In genomic region chr4:6627832-6628231, GRCh38 we compare ENCODE assay signal across 18 cellular contexts. TPM values are rescaled to one million over a fixed set of nuclear protein-coding genes. Genes with fewer than 3 reads are reported as not detected.
A peak's percentile ranks its signal among the peaks of the same experiment; 100 is the strongest.
DNase-seq lines count a peak whose midpoint lies in the region; ATAC-seq, FAIRE-seq and TF ChIP-seq lines count a peak whose summit lies in the region.
"Had no signal": no experiment of that assay in that cellular context is flagged by ENCODE, and none has a peak within 500 bp of the region (broad histone marks: within the 10 kb centered on the region; RNA-seq: fewer than 3 reads in every experiment).

No MANE protein-coding gene starts in this region.

- H3K36me3 ChIP-seq in HepG2 (replicated peaks in 1 of 2; ENCODE audit: control insufficient read depth in 1 of 2, insufficient read depth in 2 of 2, low read length in 2 of 2), result no peaks in the 10 kb centered on the region
- H3K36me3 ChIP-seq in right lobe of liver, result no peaks in the 10 kb centered on the region
- no peaks in the 10 kb centered on the region for H3K36me3 ChIP-seq in HEK293 (ENCODE audit: control insufficient read depth in 2 of 2, insufficient read depth in 1 of 2, low read length in 2 of 2)

- no peak overlapping the region for H2AFZ ChIP-seq in HepG2 (ENCODE audit: low read length)
- H2AFZ ChIP-seq: GM23338 had no signal

- TF ChIP-seq RAD21 in HepG2 (CRISPR knock-in tag; IDR thresholded peaks at IDR 0.05), result no peak

- TF ChIP-seq POLR2A in HepG2 (IDR thresholded peaks at IDR 0.05; ENCODE audit: insufficient read depth in 1 of 2, low read depth in 2 of 2, low read length in 2 of 2) (no peak), right lobe of liver (IDR thresholded peaks at IDR 0.05) (no peak)

- H3K4me1 ChIP-seq in HepG2 (ENCODE audit: insufficient read depth, low read length) (peaks cover 34% of the 10 kb centered on the region), right lobe of liver (no peaks in the 10 kb centered on the region), HEK293 (ENCODE audit: control insufficient read depth, insufficient read depth, low read length) (no peaks in the 10 kb centered on the region), right cardiac atrium (ENCODE audit: control insufficient read depth, insufficient read depth, low read length) (no peaks in the 10 kb centered on the region)
- H3K4me1 ChIP-seq: Caco-2 had no signal

- H3K27me3 Mint-ChIP-seq in T-helper 17 cell, result no peaks in the 10 kb centered on the region
- H3K27me3 Mint-ChIP-seq: CD4-positive, CD25-positive, alpha-beta regulatory T cell had no signal

- CTCF ChIA-PET in HepG2 (lab: Yijun Ruan, JAX; ENCODE audit: low intra/inter-chr PET ratio, low total read pairs) (no interaction called here), HEK293 (lab: Yijun Ruan, JAX) (no interaction called here)

- in situ Hi-C loops in HepG2 (cut with HindIII; ENCODE audit: extremely low pct_ligation_motif_present, low pct_unique_long_range_greater_than_20kb), result no loop called here

- TF ChIP-seq EP300 in HepG2 (IDR thresholded peaks at IDR 0.05; ENCODE audit: low read depth in 2 of 2, low read length in 2 of 2), result no peak
- no peak for TF ChIP-seq EP300 in HepG2 (CRISPR knock-in tag; IDR thresholded peaks at IDR 0.05; ENCODE audit: borderline replicate concordance)

- no peak for TF ChIP-seq CTCF in HepG2 (CRISPR knock-in tag; IDR thresholded peaks at IDR 0.05)
- no peak for TF ChIP-seq CTCF in right lobe of liver (IDR thresholded peaks at IDR 0.05)
- no peak for TF ChIP-seq CTCF in HEK293 (tag by site-specific recombination; IDR thresholded peaks at IDR 0.05)

- FAIRE-seq in HepG2 (lab: Jason Lieb, UNC), result no peak
- FAIRE-seq: GM12878 had no signal

- no peak overlapping the region for H3K4me2 ChIP-seq in HepG2 (ENCODE audit: low read depth, low read length)
- H3K4me2 ChIP-seq: GM23338 had no signal

- H4K20me1 ChIP-seq in HepG2 (ENCODE audit: insufficient read depth, low read length), result no peaks in the 10 kb centered on the region

- peak overlapping the region; percentile 72 for H3K27ac Mint-ChIP-seq in T-helper 17 cell
- H3K27ac Mint-ChIP-seq: CD4-positive, CD25-positive, alpha-beta regulatory T cell; CD8-positive, alpha-beta T cell; GM23338; H9; HFFc6 had no signal

- POLR2A ChIA-PET in HepG2 (lab: Yijun Ruan, JAX) (no interaction called here), HEK293 (lab: Yijun Ruan, JAX) (no interaction called here)

- H3K27ac ChIP-seq in HepG2 (ENCODE audit: extremely low read length, insufficient read depth, low read length) (no peak overlapping the region), right lobe of liver (no peak overlapping the region), HEK293 (ENCODE audit: extremely low read depth, low read depth, low read length) (no peak overlapping the region), right cardiac atrium (ENCODE audit: low read length) (no peak overlapping the region)

- intact Hi-C loops in HepG2 (cut with micrococcal nuclease; ENCODE audit: unreplicated experiment), result loop anchor here (10.0 kb wide), 1 partner anchor 57 kb away; no protein-coding TSS in a partner anchor
- intact Hi-C loops in right lobe of liver (cut with DNase I), result no loop called here
- intact Hi-C loops in right cardiac atrium (cut with DNase I), result no loop called here

- H3K79me2 ChIP-seq in HepG2 (ENCODE audit: insufficient read depth, low read length), result no peaks in the 10 kb centered on the region

- WGBS in HepG2 (ENCODE audit: low lambda C conversion rate), result 20% methylated on average over 3 of the region's 3 CpGs
- 79% methylated on average over 2 of the region's 3 CpGs for WGBS in right lobe of liver (ENCODE audit: insufficient coverage, low coverage, low lambda C conversion rate, missing lambda C conversion rate)
- WGBS in right cardiac atrium, result 82% methylated on average over 3 of the region's 3 CpGs

- BruUV-seq in HepG2 (replicated peaks; lab: Mats Ljungman, UMichigan), result no TSS peak

- no peak overlapping the region for H3K4me3 Mint-ChIP-seq in T-helper 17 cell
- H3K4me3 Mint-ChIP-seq: CD4-positive, CD25-positive, alpha-beta regulatory T cell; CD8-positive, alpha-beta T cell; GM23338; H9; HFFc6 had no signal

- peak; percentile 93 for ATAC-seq in HepG2
- no peak for ATAC-seq in right lobe of liver
- ATAC-seq in T-helper 17 cell, result no peak
- no peak for ATAC-seq in right cardiac atrium
- ATAC-seq: CD8-positive, alpha-beta T cell; GM12878; GM23338; HCT116 had no signal

- H3K27me3 ChIP-seq in HepG2 (ENCODE audit: control insufficient read depth in 1 of 2, insufficient read depth in 2 of 2, low read length in 2 of 2) (no peaks in the 10 kb centered on the region), right lobe of liver (no peaks in the 10 kb centered on the region), right cardiac atrium (ENCODE audit: control insufficient read depth, insufficient read depth) (no peaks in the 10 kb centered on the region)

- no peak overlapping the region for H3K9ac ChIP-seq in HepG2 (ENCODE audit: insufficient read depth, low read depth, low read length)

- H3K9me3 ChIP-seq in HepG2 (ENCODE audit: low read length), result no peaks in the 10 kb centered on the region
- H3K9me3 ChIP-seq in right lobe of liver, result no peaks in the 10 kb centered on the region
- no peaks in the 10 kb centered on the region for H3K9me3 ChIP-seq in HEK293 (ENCODE audit: control insufficient read depth, insufficient read depth, low read depth, low read length)
- H3K9me3 ChIP-seq in T-helper 17 cell (ENCODE audit: control insufficient read depth, low read length, poor library complexity, severe bottlenecking), result no peaks in the 10 kb centered on the region
- H3K9me3 ChIP-seq in right cardiac atrium (ENCODE audit: control insufficient read depth, low read length), result no peaks in the 10 kb centered on the region
- H3K9me3 ChIP-seq: Caco-2 had no signal

- peaks cover 2% of the 10 kb centered on the region for H3K36me3 Mint-ChIP-seq in T-helper 17 cell (ENCODE audit: low read depth)
- H3K36me3 Mint-ChIP-seq: CD4-positive, CD25-positive, alpha-beta regulatory T cell; CD8-positive, alpha-beta T cell had no signal

- H3K4me3 ChIP-seq in HepG2 (replicated peaks in 1 of 3; ENCODE audit: insufficient read depth in 1 of 3, low read depth in 2 of 3, low read length in 3 of 3) (no peak overlapping the region), right lobe of liver (no peak overlapping the region), HEK293 (ENCODE audit: low read depth, low read length) (no peak overlapping the region), right cardiac atrium (ENCODE audit: low read length) (no peak overlapping the region)
- H3K4me3 ChIP-seq: GM12878, GM23338 had no signal

- no peaks in the 10 kb centered on the region for H3K4me1 Mint-ChIP-seq in T-helper 17 cell

- DNase-seq in HepG2 (ENCODE audit: low spot score), result peak; percentile 61
- DNase-seq in right lobe of liver, result no peak
- no peak for DNase-seq in T-helper 17 cell
- no peak for DNase-seq in DMS114 treated with DMSO at 0.1 percent for 48 hours (lab: John Stamatoyannopoulos, UW; ENCODE audit: unreplicated experiment)
- no peak for DNase-seq in right cardiac atrium
- DNase-seq: C1 segment of cervical spinal cord; Caco-2; CD4-positive, CD25-positive, alpha-beta regulatory T cell; CD8-positive, alpha-beta T cell; DMS79; EL; GDM1; H9; HFFc6 had no signal

RNA-seq across cellular contexts. Expression of gene MRFAP1, which starts 12.7 kb away (rescaled TPM):
- total RNA-seq in HepG2 (2016; rRNA removed; fragmentation: Illumina TruSeq; extraction: Trizol), result 158 and 254 TPM in 2 replicates
- 31.0 and 37.7 TPM in 2 replicates for total RNA-seq in HepG2 (2016; cell fraction: cytosol; rRNA removed; fragmentation: Illumina TruSeq; extraction: Trizol; ENCODE audit: low read depth)
- total RNA-seq in HepG2 (2016; cell fraction: insoluble cytoplasmic fraction; rRNA removed; fragmentation: Illumina TruSeq; extraction: Trizol), result 174 and 249 TPM in 2 replicates
- total RNA-seq in HepG2 (2016; cell fraction: membrane; rRNA removed; fragmentation: Illumina TruSeq; extraction: Trizol), result 87.0 and 105 TPM in 2 replicates
- 67.5 and 68.6 TPM in 2 replicates for total RNA-seq in HepG2 (2016; cell fraction: nucleus; rRNA removed; fragmentation: Illumina TruSeq; extraction: Trizol)
- polyA plus RNA-seq in HepG2 (2011; rRNA removed), result 103 and 112 TPM in 2 replicates
- polyA plus RNA-seq in HepG2 (2011; cell fraction: cytosol; rRNA removed), result 110 and 141 TPM in 2 replicates
- polyA plus RNA-seq in HepG2 (2011; cell fraction: nucleus; rRNA removed), result 54.5 and 54.7 TPM in 2 replicates
- 198 and 236 TPM in 2 replicates for polyA plus RNA-seq in HepG2 (2012)
- polyA plus RNA-seq in HepG2 (2016; cell fraction: cytosol; fragmentation: Illumina TruSeq; extraction: Trizol; ENCODE audit: low read depth), result 55.7 and 56.7 TPM in 2 replicates
- polyA plus RNA-seq in HepG2 (2016; cell fraction: insoluble cytoplasmic fraction; fragmentation: Illumina TruSeq; extraction: Trizol; ENCODE audit: low read depth), result 509 and 563 TPM in 2 replicates
- 117 and 129 TPM in 2 replicates for polyA plus RNA-seq in HepG2 (2016; cell fraction: membrane; fragmentation: Illumina TruSeq; extraction: Trizol; ENCODE audit: low read depth)
- polyA plus RNA-seq in HepG2 (2016; cell fraction: nucleus; fragmentation: Illumina TruSeq; extraction: Trizol; ENCODE audit: insufficient read depth, low read depth), result 205 and 206 TPM in 2 replicates
- 19.4 and 22.0 TPM in 2 replicates for polyA minus RNA-seq in HepG2 (2011; rRNA and poly(A)+ RNA removed; ENCODE audit: low replicate concordance)
- 29.9 and 30.5 TPM in 2 replicates for polyA minus RNA-seq in HepG2 (2011; cell fraction: cytosol; rRNA and poly(A)+ RNA removed)
- polyA minus RNA-seq in HepG2 (2011; cell fraction: nucleus; rRNA and poly(A)+ RNA removed), result 21.4 and 24.6 TPM in 2 replicates
- 100 to 1,000 TPM; 103 to 166 (median 129) TPM for total RNA-seq in right lobe of liver
- 100 to 1,000 TPM; 158 to 163 TPM for total RNA-seq in T-helper 17 cell
- total RNA-seq in right cardiac atrium, result 100 to 1,000 TPM; 250 to 276 (median 263) TPM
- 335 TPM for polyA plus RNA-seq in right cardiac atrium

RNA-seq across cellular contexts. Expression of gene MAN2B2, which starts 52.8 kb away (rescaled TPM):
- total RNA-seq in HepG2 (2016; rRNA removed; fragmentation: Illumina TruSeq; extraction: Trizol) (2.8 and 5.4 TPM in 2 replicates), right lobe of liver (10 to 100 TPM; 22.3 to 34.1 (median 27.5) TPM), T-helper 17 cell (10 to 100 TPM; 27.0 to 34.9 TPM), right cardiac atrium (10 to 100 TPM; 27.0 to 38.4 (median 28.9) TPM)
- total RNA-seq in HepG2 (2016; cell fraction: cytosol; rRNA removed; fragmentation: Illumina TruSeq; extraction: Trizol; ENCODE audit: low read depth), result 0.62 and 0.71 TPM in 2 replicates
- 2.0 and 5.4 TPM in 2 replicates for total RNA-seq in HepG2 (2016; cell fraction: insoluble cytoplasmic fraction; rRNA removed; fragmentation: Illumina TruSeq; extraction: Trizol)
- 1.1 and 1.2 TPM in 2 replicates for total RNA-seq in HepG2 (2016; cell fraction: membrane; rRNA removed; fragmentation: Illumina TruSeq; extraction: Trizol)
- 6.3 and 8.0 TPM in 2 replicates for total RNA-seq in HepG2 (2016; cell fraction: nucleus; rRNA removed; fragmentation: Illumina TruSeq; extraction: Trizol)
- polyA plus RNA-seq in HepG2 (2011; rRNA removed) (4.8 and 6.4 TPM in 2 replicates), right cardiac atrium (11.5 TPM)
- 4.7 and 6.1 TPM in 2 replicates for polyA plus RNA-seq in HepG2 (2011; cell fraction: cytosol; rRNA removed)
- polyA plus RNA-seq in HepG2 (2011; cell fraction: nucleus; rRNA removed), result 14.1 and 16.0 TPM in 2 replicates
- polyA plus RNA-seq in HepG2 (2012), result 4.4 and 4.5 TPM in 2 replicates
- polyA plus RNA-seq in HepG2 (2016; cell fraction: cytosol; fragmentation: Illumina TruSeq; extraction: Trizol; ENCODE audit: low read depth), result 0.44 TPM in 2 replicates
- 2.4 and 3.0 TPM in 2 replicates for polyA plus RNA-seq in HepG2 (2016; cell fraction: insoluble cytoplasmic fraction; fragmentation: Illumina TruSeq; extraction: Trizol; ENCODE audit: low read depth)
- polyA plus RNA-seq in HepG2 (2016; cell fraction: membrane; fragmentation: Illumina TruSeq; extraction: Trizol; ENCODE audit: low read depth), result 0.70 and 0.92 TPM in 2 replicates
- polyA plus RNA-seq in HepG2 (2016; cell fraction: nucleus; fragmentation: Illumina TruSeq; extraction: Trizol; ENCODE audit: insufficient read depth, low read depth), result 14.4 and 14.5 TPM in 2 replicates
- polyA minus RNA-seq in HepG2 (2011; rRNA and poly(A)+ RNA removed; ENCODE audit: low replicate concordance), result 9.0 and 18.8 TPM in 2 replicates
- polyA minus RNA-seq in HepG2 (2011; cell fraction: cytosol; rRNA and poly(A)+ RNA removed), result 7.6 and 8.0 TPM in 2 replicates
- 5.0 and 6.2 TPM in 2 replicates for polyA minus RNA-seq in HepG2 (2011; cell fraction: nucleus; rRNA and poly(A)+ RNA removed)

Comparison
In these comparisons a context has a peak if more than half of its experiments do, and no peak if none do; other contexts are left out.
1. Of the 63 proteins assayed by ChIP-seq in both HepG2 and HEK293: peak only in HepG2: none; only in HEK293: ZBTB20; in both: none; in neither: 62.